35 cellular contexts compared by ENCODE assay signal in the genomic region with DNA sequence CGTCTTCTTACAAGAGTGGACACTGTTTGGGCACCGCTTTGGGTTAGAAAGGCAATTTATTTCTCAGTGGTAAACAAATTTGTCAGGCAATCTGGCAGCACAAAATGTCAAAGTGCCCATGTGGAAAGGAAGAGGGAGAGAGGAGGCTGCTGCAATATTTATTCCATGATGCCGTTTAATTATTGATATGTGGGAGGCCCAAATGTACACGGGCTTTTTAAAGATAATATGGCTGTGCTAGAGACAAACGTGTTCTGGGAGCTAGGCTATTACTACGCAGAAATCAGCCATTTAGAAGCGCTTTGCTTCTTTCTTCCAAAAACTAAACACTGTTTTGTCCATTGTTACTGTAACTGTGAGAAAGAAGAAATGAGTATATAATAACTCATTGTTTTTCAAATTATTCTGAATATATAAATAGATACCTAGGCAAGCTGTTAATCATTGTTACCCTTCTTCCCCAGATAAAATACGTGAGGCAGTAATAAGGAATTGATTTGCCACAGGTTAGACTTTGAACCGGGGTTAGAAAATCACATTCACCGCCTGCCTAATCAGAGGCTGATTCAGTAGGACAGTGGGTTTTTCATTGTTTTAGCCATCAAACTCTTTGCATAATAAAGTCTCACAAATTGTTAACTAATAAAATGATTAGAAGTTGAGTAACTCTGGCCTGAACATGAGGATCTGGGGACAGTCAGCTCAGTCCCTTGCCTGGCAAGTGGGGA.
"Had no signal": no experiment of that assay in that cellular context is flagged by ENCODE, and none has a peak within 500 bp of the region (broad histone marks: within the 10 kb centered on the region; RNA-seq: fewer than 3 reads in every experiment).

No MANE protein-coding gene starts in this region.

- H3K36me3 ChIP-seq: adrenal gland, brain microvascular endothelial cell, Peyer's patch, SJSA1 had no signal

- H3K4me2 ChIP-seq: SK-N-SH had no signal

- H3K4me3 ChIP-seq: adrenal gland, Peyer's patch, SJSA1 had no signal

- ATAC-seq: activated naive CD4-positive, alpha-beta T cell treated with anti-CD3 and anti-CD28 coated beads, Interleukin-2, amount 50 U/mL, for 72 hours; activated T-cell treated with anti-CD3 and anti-CD28 coated beads, Interleukin-2, amount 50 U/mL, for 4 hours; PC-3 had no signal

- H3K9me3 Mint-ChIP-seq: activated B cell treated with CpG ODN at 0.5 μM for 24 hours; activated CD4-positive, alpha-beta memory T cell treated with anti-CD3 and anti-CD28 coated beads for 36 hours; activated naive CD4-positive, alpha-beta T cell treated with anti-CD3 and anti-CD28 coated beads for 36 hours; activated T-cell treated with anti-CD3 and anti-CD28 coated beads, Interleukin-2, amount 50 U/mL, for 4 hours; T-helper 1 cell treated with Interleukin-12 subunit alpha and Interleukin-12 subunit beta and Interleukin-4 antibody, amounts not matched to agents 30 μg/mL and 1 μg/mL, for 36 hours; T-helper 2 cell treated with Interferon-gamma antibody and Interleukin-4, amounts not matched to agents 5 μg/mL and 100 μg/mL, for 36 hours had no signal

- H3K27me3 ChIP-seq: adrenal gland, brain microvascular endothelial cell, Peyer's patch, SJSA1 had no signal

- H3K4me1 ChIP-seq: Peyer's patch had no signal

- H3K27ac ChIP-seq: adrenal gland, brain microvascular endothelial cell, Peyer's patch, SJSA1, VCaP had no signal

- H3K9me3 ChIP-seq: Peyer's patch, SJSA1, SK-N-SH had no signal

- H3K4me3 Mint-ChIP-seq: activated B cell treated with CpG ODN at 0.5 μM for 24 hours; activated CD4-positive, alpha-beta memory T cell treated with anti-CD3 and anti-CD28 coated beads for 36 hours; activated naive CD4-positive, alpha-beta T cell treated with anti-CD3 and anti-CD28 coated beads for 36 hours; activated T-cell treated with anti-CD3 and anti-CD28 coated beads, Interleukin-2, amount 50 U/mL, for 4 hours; activated T-helper 1 cell treated with anti-CD3 and anti-CD28 coated beads, Interleukin-12 subunit alpha, Interleukin-12 subunit beta, Interleukin-2, Interleukin-4 antibody, amounts not matched to agents 30 ng/mL and 10 ng/mL and 1 ng/mL, durations not matched to agents 14 hours and 24 hours and 36 hours; T-helper 1 cell treated with Interleukin-12 subunit alpha and Interleukin-12 subunit beta and Interleukin-4 antibody, amounts not matched to agents 30 μg/mL and 1 μg/mL, for 36 hours; T-helper 2 cell treated with Interferon-gamma antibody and Interleukin-4, amounts not matched to agents 5 μg/mL and 100 μg/mL, for 36 hours had no signal

- FAIRE-seq: TTC549 had no signal

- DNase-seq: activated B cell treated with CpG ODN at 0.5 μM for 24 hours; activated CD4-positive, alpha-beta memory T cell treated with anti-CD3 and anti-CD28 coated beads for 36 hours; activated CD4-positive, alpha-beta T cell treated with anti-CD3 and anti-CD28 coated beads for 4 hours; activated CD4-positive, alpha-beta T cell treated with anti-CD3 and anti-CD28 coated beads, Interleukin-2, amount 50 U/mL, for 1 hour; activated CD4-positive, CD25-positive, alpha-beta regulatory T cell treated with anti-CD3 and anti-CD28 coated beads, Interleukin-2, amount 50 U/mL, for 72 hours; activated CD8-positive, alpha-beta memory T cell treated with anti-CD3 and anti-CD28 coated beads, Interleukin-2, amount 50 U/mL, for 4 hours; activated gamma-delta T cell treated with Interleukin-2 at 50 U/mL for 16 hours; activated naive CD4-positive, alpha-beta T cell treated with anti-CD3 and anti-CD28 coated beads for 36 hours; activated T-cell treated with anti-CD3 and anti-CD28 coated beads for 4 hours; activated T-cell treated with anti-CD3 and anti-CD28 coated beads, Interleukin-2, amount 50 U/mL, for 4 hours; adrenal gland; anterior cingulate cortex; brain microvascular endothelial cell; central memory CD4-positive, alpha-beta T cell; Karpas-422; KBM-7; NCI-H1105; NCI-H1417 treated with DMSO at 0.1 percent for 48 hours; NCI-H2029; NCI-H345; NCI-H524 treated with DMSO at 0.1 percent for 48 hours; NCI-H748 treated with DMSO at 0.1 percent for 48 hours; NK-92 treated with Interleukin-12 subunit alpha and Interleukin-12 subunit beta, amount 100 ng/mL, for 24 hours; PC-3; Peyer's patch; RPMI8226; SHP77 treated with DMSO at 0.1 percent for 48 hours; SK-N-SH had no signal

- H3K36me3 Mint-ChIP-seq: activated CD4-positive, alpha-beta memory T cell treated with anti-CD3 and anti-CD28 coated beads for 36 hours; activated naive CD4-positive, alpha-beta T cell treated with anti-CD3 and anti-CD28 coated beads, Interleukin-2, amount 50 U/mL, for 72 hours had no signal

- H3K4me1 Mint-ChIP-seq: activated B cell treated with CpG ODN at 0.5 μM for 24 hours had no signal

- H3K9ac ChIP-seq: SK-N-SH had no signal

- H3K27ac Mint-ChIP-seq: activated B cell treated with CpG ODN at 0.5 μM for 24 hours; activated CD4-positive, alpha-beta memory T cell treated with anti-CD3 and anti-CD28 coated beads for 36 hours; activated naive CD4-positive, alpha-beta T cell treated with anti-CD3 and anti-CD28 coated beads for 36 hours; activated naive CD4-positive, alpha-beta T cell treated with anti-CD3 and anti-CD28 coated beads, Interleukin-2, amount 50 U/mL, for 72 hours; activated T-helper 1 cell treated with anti-CD3 and anti-CD28 coated beads, Interleukin-12 subunit alpha, Interleukin-12 subunit beta, Interleukin-2, Interleukin-4 antibody, amounts not matched to agents 30 ng/mL and 10 ng/mL and 1 ng/mL, durations not matched to agents 14 hours and 24 hours and 36 hours; T-helper 1 cell treated with Interleukin-12 subunit alpha and Interleukin-12 subunit beta and Interleukin-4 antibody, amounts not matched to agents 30 μg/mL and 1 μg/mL, for 36 hours; T-helper 2 cell treated with Interferon-gamma antibody and Interleukin-4, amounts not matched to agents 5 μg/mL and 100 μg/mL, for 36 hours had no signal
